8 cellular contexts compared by ENCODE assay signal in genomic region chr17:59761385-59762021, GRCh38. TPM values are rescaled to one million over a fixed set of nuclear protein-coding genes. Genes with fewer than 3 reads are reported as not detected.
DNase-seq lines count a peak whose midpoint lies in the region; ATAC-seq and TF ChIP-seq lines count a peak whose summit lies in the region.

No MANE protein-coding gene starts in this region.

- H3K9ac ChIP-seq in ES-I3 (ENCODE audit: low read depth, low read length) = peak overlapping the region; percentile 3; the same call in 1 of the 2 replicates
- no peak overlapping the region for H3K9ac ChIP-seq in fibroblast of lung (ENCODE audit: insufficient read depth, low read length)

- no peak overlapping the region for H3K4me3 ChIP-seq in fibroblast of lung (replicated peaks in 1 of 4; ENCODE audit: control extremely low read depth in 1 of 4, insufficient read depth in 1 of 4, low read depth in 3 of 4, low read length in 4 of 4)

- no peaks in the 10 kb centered on the region for H4K20me1 ChIP-seq in fibroblast of lung (ENCODE audit: control insufficient read depth, extremely low read depth, insufficient read depth, low read length)

- peaks cover 6% of the 10 kb centered on the region for H3K79me2 ChIP-seq in fibroblast of lung (ENCODE audit: control insufficient read depth, insufficient read depth, low read length)

- peak overlapping the region; percentile 86 for H3K27ac ChIP-seq in fibroblast of lung (ENCODE audit: insufficient read depth, low read length)

- no peak for TF ChIP-seq CTCF in fibroblast of lung (conservative IDR thresholded peaks at IDR 0.05 in 1 of 2, IDR thresholded peaks at IDR 0.05 in 1 of 2; ENCODE audit: low read depth in 1 of 2, low read length in 2 of 2)

- no peak overlapping the region for H2AFZ ChIP-seq in fibroblast of lung (ENCODE audit: low read length)

- H3K9me3 ChIP-seq in ES-I3 (ENCODE audit: control insufficient read depth, insufficient read depth, low read length) = no peaks in the 10 kb centered on the region
- H3K9me3 ChIP-seq in fibroblast of lung (ENCODE audit: control insufficient read depth, insufficient read depth, low read depth, low read length) = no peaks in the 10 kb centered on the region

- ATAC-seq in SK-N-SH treated with all-trans-retinoic acid at 6 μM for 48 hours (peak; percentile 66), GM18907 (IDR thresholded peaks at IDR 0.05; ENCODE audit: unreplicated experiment) (no peak), HG02798 (IDR thresholded peaks at IDR 0.05; ENCODE audit: poor library complexity, unreplicated experiment) (no peak), HG03460 (IDR thresholded peaks at IDR 0.05; ENCODE audit: unreplicated experiment) (no peak)

- H3K4me2 ChIP-seq in fibroblast of lung (ENCODE audit: extremely low read depth, insufficient read depth, low read length) = peak overlapping the region; percentile 27

- no peaks in the 10 kb centered on the region for H3K36me3 ChIP-seq in ES-I3 (ENCODE audit: insufficient read depth, low read length)
- no peaks in the 10 kb centered on the region for H3K36me3 ChIP-seq in fibroblast of lung (ENCODE audit: control insufficient read depth, insufficient read depth, low read length)

- DNase-seq in fibroblast of lung (ENCODE audit: low read depth in 2 of 2) (peak; percentile 76 to 99), renal cortical epithelial cell (ENCODE audit: low read depth) (peak; percentile 90), activated gamma-delta T cell treated with Interleukin-2 at 50 U/mL for 16 hours (no peak)

- H3K4me1 ChIP-seq in ES-I3 (ENCODE audit: insufficient read depth, low read length) = peaks cover 23% of the 10 kb centered on the region
- H3K4me1 ChIP-seq in fibroblast of lung (ENCODE audit: control insufficient read depth, extremely low read depth, insufficient read depth, low read length) = peaks cover 17% of the 10 kb centered on the region

- no peaks in the 10 kb centered on the region for H3K27me3 ChIP-seq in fibroblast of lung (ENCODE audit: control insufficient read depth, insufficient read depth, low read length)

TF ChIP-seq in SK-N-SH treated with all-trans-retinoic acid at 6 μM for 48 hours, 23 proteins besides CTCF, POLR2A, EP300 and RAD21:
- TF ChIP-seq CSDC2 (CRISPR knock-in tag; IDR thresholded peaks at IDR 0.05) = 0 out of 2 replicates have a peak, but pooled peaks have one; percentile 86
- TF ChIP-seq, protein P1, sequence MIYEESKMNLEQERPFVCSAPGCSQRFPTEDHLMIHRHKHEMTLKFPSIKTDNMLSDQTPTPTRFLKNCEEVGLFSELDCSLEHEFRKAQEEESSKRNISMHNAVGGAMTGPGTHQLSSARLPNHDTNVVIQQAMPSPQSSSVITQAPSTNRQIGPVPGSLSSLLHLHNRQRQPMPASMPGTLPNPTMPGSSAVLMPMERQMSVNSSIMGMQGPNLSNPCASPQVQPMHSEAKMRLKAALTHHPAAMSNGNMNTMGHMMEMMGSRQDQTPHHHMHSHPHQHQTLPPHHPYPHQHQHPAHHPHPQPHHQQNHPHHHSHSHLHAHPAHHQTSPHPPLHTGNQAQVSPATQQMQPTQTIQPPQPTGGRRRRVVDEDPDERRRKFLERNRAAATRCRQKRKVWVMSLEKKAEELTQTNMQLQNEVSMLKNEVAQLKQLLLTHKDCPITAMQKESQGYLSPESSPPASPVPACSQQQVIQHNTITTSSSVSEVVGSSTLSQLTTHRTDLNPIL (CRISPR knock-in tag; IDR thresholded peaks at IDR 0.05; ENCODE audit: low read depth) = no peak
- no peak for TF ChIP-seq OSR1 (CRISPR knock-in tag; IDR thresholded peaks at IDR 0.05)
- TF ChIP-seq ZFP3 (CRISPR knock-in tag; IDR thresholded peaks at IDR 0.05) = 0 out of 2 replicates have a peak, but pooled peaks have one; percentile 66
- TF ChIP-seq PATZ1 (CRISPR knock-in tag; IDR thresholded peaks at IDR 0.05; ENCODE audit: borderline replicate concordance) = 0 out of 2 replicates have a peak, but pooled peaks have one; percentile 19
- peak; percentile 35; the same call in 1 of the 2 replicates for TF ChIP-seq ZC3H10 (CRISPR knock-in tag; IDR thresholded peaks at IDR 0.05)

RNA-seq across cellular contexts. Expression of gene VMP1, which starts 54.0 kb away (rescaled TPM):
- total RNA-seq in fibroblast of lung (210 and 235 TPM in 2 replicates), renal cortical epithelial cell (230 and 245 TPM in 2 replicates)
- polyA plus RNA-seq in fibroblast of lung = 96.5 and 125 TPM in 2 replicates
- 72.7 and 75.0 TPM in 2 replicates for polyA plus RNA-seq in fibroblast of lung (2012)
- polyA minus RNA-seq in fibroblast of lung (ENCODE audit: low replicate concordance) = 80.0 and 118 TPM in 2 replicates

RNA-seq across cellular contexts. Expression of gene PTRH2, which starts 54.3 kb away (rescaled TPM):
- total RNA-seq in fibroblast of lung (26.3 and 31.3 TPM in 2 replicates), renal cortical epithelial cell (27.1 and 31.6 TPM in 2 replicates)
- polyA plus RNA-seq in fibroblast of lung = 60.5 and 67.7 TPM in 2 replicates
- polyA plus RNA-seq in fibroblast of lung (2012) = 46.4 and 48.1 TPM in 2 replicates
- polyA minus RNA-seq in fibroblast of lung (ENCODE audit: low replicate concordance) = 11.8 and 15.9 TPM in 2 replicates
